ENCODE assay signal across 7 cellular contexts in genomic region chr12:108771835-108772234, GRCh38. TPM values are rescaled to one million over a fixed set of nuclear protein-coding genes. Genes with fewer than 3 reads are reported as not detected.
A peak's percentile ranks its signal among the peaks of the same experiment; 100 is the strongest.
DNase-seq lines count a peak whose midpoint lies in the region; FAIRE-seq and TF ChIP-seq lines count a peak whose summit lies in the region.
"Not testable (repeated sequence)": the region's sequence is repeated elsewhere in the genome, so short reads cannot be mapped to it uniquely, and the experiment has no call there.

No MANE protein-coding gene starts in this region.

- TF ChIP-seq RAD21 in H1 (IDR thresholded peaks at IDR 0.05 in 1 of 2, conservative IDR thresholded peaks at IDR 0.05 in 1 of 2; ENCODE audit: low read depth in 2 of 2, low read length in 2 of 2) = not testable (repeated sequence)

- H4K20me1 ChIP-seq in DOHH2 (ENCODE audit: control insufficient read depth, insufficient read depth, low read depth, low read length); H1 (replicated peaks in 1 of 2; ENCODE audit: control insufficient read depth in 1 of 2, insufficient read depth in 2 of 2, low read length in 2 of 2): not testable (repeated sequence)

- H3K23ac ChIP-seq in H1 (ENCODE audit: insufficient read length) = not testable (repeated sequence)

- H3K9me2 ChIP-seq in DOHH2 (replicated peaks; ENCODE audit: control insufficient read depth, low read length) = not testable (repeated sequence)

- H3K27me3 Mint-ChIP-seq in stimulated activated naive CD8-positive, alpha-beta T cell treated with anti-CD3 and anti-CD28 coated beads, Interleukin-15, Interleukin-2, amounts not matched to agents 100 ng/mL and 50 ng/mL, for 24 hours = not testable (repeated sequence)

- not testable (repeated sequence) for FAIRE-seq in H1 (lab: Jason Lieb, UNC)

- TF ChIP-seq CTCF in DOHH2 (IDR thresholded peaks at IDR 0.05; ENCODE audit: low read depth, low read length, poor library complexity, severe bottlenecking); RWPE1 (conservative IDR thresholded peaks at IDR 0.05; ENCODE audit: low read depth); H1 (IDR thresholded peaks at IDR 0.05; ENCODE audit: control extremely low read depth in 1 of 3, insufficient read depth in 1 of 3, low read depth in 1 of 3, low read length in 3 of 3); left ventricle myocardium inferior (IDR thresholded peaks at IDR 0.05; ENCODE audit: borderline replicate concordance): not testable (repeated sequence)

- H3K4me1 ChIP-seq in DOHH2 (ENCODE audit: control insufficient read depth, low read length) = peaks cover 19% of the 10 kb centered on the region
- peaks cover 0 to 15% (median 2%) of the 10 kb centered on the region in 4 experiments; a peak in 3 of 7 replicates for H3K4me1 ChIP-seq in H1 (replicated peaks in 1 of 4; ENCODE audit: control insufficient read depth in 3 of 4, insufficient read depth in 4 of 4, low read length in 3 of 4)
- peaks cover 57% of the 10 kb centered on the region for H3K4me1 ChIP-seq in left ventricle myocardium inferior
- peaks cover 53% of the 10 kb centered on the region for H3K4me1 ChIP-seq in muscle layer of colon (ENCODE audit: insufficient read depth, low read length)
- peaks cover 26% of the 10 kb centered on the region for H3K4me1 ChIP-seq in rectal smooth muscle tissue (ENCODE audit: control insufficient read depth, insufficient read depth, low read length)

- not testable (repeated sequence) for H2BK12ac ChIP-seq in H1 (ENCODE audit: low read depth, low read length)

- not testable (repeated sequence) for H3K9ac ChIP-seq in H1 (replicated peaks in 1 of 4; ENCODE audit: extremely low read depth in 1 of 4, low read depth in 3 of 4, low read length in 3 of 4); muscle layer of colon (ENCODE audit: low read length); rectal smooth muscle tissue (ENCODE audit: low read length)

- H2BK120ac ChIP-seq in H1 (replicated peaks; ENCODE audit: low read depth, low read length) = not testable (repeated sequence)

- not testable (repeated sequence) for H2AK5ac ChIP-seq in H1 (ENCODE audit: low read depth, low read length)

- H2AFZ ChIP-seq in H1 (ENCODE audit: low read length) = not testable (repeated sequence)

- H2BK15ac ChIP-seq in H1 (ENCODE audit: low read length) = not testable (repeated sequence)

- WGBS in H1 (ENCODE audit: extremely low coverage in 1 of 2, insufficient coverage in 1 of 2, insufficient read length in 1 of 2, insufficient replicate concordance in 2 of 2, low coverage in 1 of 2, low lambda C conversion rate in 2 of 2, missing lambda C conversion rate in 1 of 2), 2 experiments = 99% methylated on average over 9 of the region's 9 CpGs; no CpG with 5 or more reads in 1 of the 2 experiments

- not testable (repeated sequence) for H4K8ac ChIP-seq in H1 (ENCODE audit: extremely low read depth, insufficient read depth, low read length)

- CTCF ChIA-PET in RWPE1 (lab: Yijun Ruan, JAX) = not testable (repeated sequence)
- CTCF ChIA-PET in H1 (lab: Charles Lee; ENCODE audit: partially characterized antibody) = interaction anchor here (0.6 to 6.1 kb wide), 10 partner anchors 13 to 183 kb away, joined by 3 to 52 read pairs (median 3); no protein-coding TSS in a partner anchor

- not testable (repeated sequence) for H3K4me3 Mint-ChIP-seq in stimulated activated naive CD8-positive, alpha-beta T cell treated with anti-CD3 and anti-CD28 coated beads, Interleukin-15, Interleukin-2, amounts not matched to agents 100 ng/mL and 50 ng/mL, for 24 hours

- not testable (repeated sequence) for H3K36me3 ChIP-seq in DOHH2 (ENCODE audit: control insufficient read depth, low read length); H1 (ENCODE audit: control insufficient read depth in 2 of 4, insufficient read depth in 4 of 4, low read length in 3 of 4); left ventricle myocardium inferior; muscle layer of colon (ENCODE audit: insufficient read depth, low read length); rectal smooth muscle tissue (ENCODE audit: control insufficient read depth, insufficient read depth, low read length)

- H3K9me3 Mint-ChIP-seq in stimulated activated naive CD8-positive, alpha-beta T cell treated with anti-CD3 and anti-CD28 coated beads, Interleukin-15, Interleukin-2, amounts not matched to agents 100 ng/mL and 50 ng/mL, for 24 hours = not testable (repeated sequence)

- not testable (repeated sequence) for H3K4me1 Mint-ChIP-seq in stimulated activated naive CD8-positive, alpha-beta T cell treated with anti-CD3 and anti-CD28 coated beads, Interleukin-15, Interleukin-2, amounts not matched to agents 100 ng/mL and 50 ng/mL, for 24 hours (ENCODE audit: low read depth)

- not testable (repeated sequence) for H3K14ac ChIP-seq in H1 (ENCODE audit: insufficient read length)

- H3K27ac ChIP-seq in DOHH2 (ENCODE audit: low read depth, low read length) = not testable (repeated sequence)
- H3K27ac ChIP-seq in RWPE1 (peak overlapping the region; percentile 91), H1 (ENCODE audit: low read depth, low read length) (0 out of 2 replicates have a peak overlapping the region, but pooled peaks have one; percentile 7), left ventricle myocardium inferior (replicated peaks) (peak overlapping the region; percentile 81), muscle layer of colon (ENCODE audit: low read depth, low read length) (peak overlapping the region; percentile 86), rectal smooth muscle tissue (ENCODE audit: low read depth, low read length) (peak overlapping the region; percentile 96)

- DNase-seq in RWPE1 (ENCODE audit: low spot score); H1 (ENCODE audit: low read depth in 1 of 2, low spot score in 2 of 2); left ventricle myocardium inferior: not testable (repeated sequence)

- not testable (repeated sequence) for H3K9me3 ChIP-seq in DOHH2 (ENCODE audit: control insufficient read depth, insufficient read depth, low read length); H1 (ENCODE audit: insufficient read depth in 2 of 2, low read depth in 1 of 2, low read length in 1 of 2); left ventricle myocardium inferior (replicated peaks); muscle layer of colon (ENCODE audit: low read length)

- H3K4me2 ChIP-seq in DOHH2 (ENCODE audit: low read length) = peak overlapping the region; percentile 13; the same call in 1 of the 2 replicates
- not testable (repeated sequence) for H3K4me2 ChIP-seq in H1 (ENCODE audit: insufficient read depth in 1 of 2, low read depth in 2 of 2, low read length in 2 of 2)

- POLR2A ChIA-PET in RWPE1 (lab: Yijun Ruan, JAX; ENCODE audit: low non-redundant PET); H1 (lab: Charles Lee; ENCODE audit: partially characterized antibody): not testable (repeated sequence)

- not testable (repeated sequence) for H3K23me2 ChIP-seq in H1 (ENCODE audit: low read depth, low read length)

- not testable (repeated sequence) for H3K56ac ChIP-seq in H1 (replicated peaks; ENCODE audit: insufficient read length, low read depth, low read length)

- not testable (repeated sequence) for H3F3A ChIP-seq in DOHH2 (ENCODE audit: control insufficient read depth, insufficient read depth)

- H3K27ac Mint-ChIP-seq in stimulated activated naive CD8-positive, alpha-beta T cell treated with anti-CD3 and anti-CD28 coated beads, Interleukin-15, Interleukin-2, amounts not matched to agents 100 ng/mL and 50 ng/mL, for 24 hours = peak overlapping the region; percentile 19

- not testable (repeated sequence) for H4K5ac ChIP-seq in H1 (ENCODE audit: insufficient read length, low read depth, low read length)

- TF ChIP-seq EP300 in H1 (IDR thresholded peaks at IDR 0.05; ENCODE audit: borderline replicate concordance in 1 of 2, low read depth in 2 of 2, low read length in 2 of 2) = not testable (repeated sequence)

- not testable (repeated sequence) for H3K79me1 ChIP-seq in H1 (ENCODE audit: low read depth, low read length)

- not testable (repeated sequence) for TF ChIP-seq POLR2A in H1 (IDR thresholded peaks at IDR 0.05; ENCODE audit: control extremely low read depth in 1 of 2, low read depth in 2 of 2, low read length in 2 of 2)

- not testable (repeated sequence) for H2BK20ac ChIP-seq in H1 (ENCODE audit: low read length)

- not testable (repeated sequence) for H3K4ac ChIP-seq in H1 (replicated peaks; ENCODE audit: insufficient read length, low read depth, low read length)

- peaks cover 27% of the 10 kb centered on the region for H3K27me3 ChIP-seq in DOHH2 (ENCODE audit: control insufficient read depth, low read length)
- not testable (repeated sequence) for H3K27me3 ChIP-seq in H1 (replicated peaks in 1 of 4; ENCODE audit: control insufficient read depth in 3 of 4, extremely low read depth in 1 of 4, insufficient read depth in 3 of 4, low read length in 3 of 4); left ventricle myocardium inferior (ENCODE audit: low read depth); muscle layer of colon (ENCODE audit: control insufficient read depth in 1 of 2, insufficient read depth in 2 of 2, low read length in 2 of 2); rectal smooth muscle tissue (ENCODE audit: control insufficient read depth, insufficient read depth, low read length)

- H3K79me2 ChIP-seq in DOHH2 (ENCODE audit: control insufficient read depth, low read length); H1 (ENCODE audit: control insufficient read depth in 1 of 2, insufficient read depth in 2 of 2, low read length in 2 of 2): not testable (repeated sequence)

- H3K18ac ChIP-seq in H1 (ENCODE audit: extremely low read depth, low read length) = not testable (repeated sequence)

- not testable (repeated sequence) for H3K4me3 ChIP-seq in DOHH2 (ENCODE audit: low read length); H1 (ENCODE audit: extremely low read depth in 1 of 4, insufficient read depth in 2 of 4, low read depth in 3 of 4, low read length in 4 of 4); left ventricle myocardium inferior; muscle layer of colon (ENCODE audit: low read depth in 1 of 2, low read length in 2 of 2); rectal smooth muscle tissue (ENCODE audit: low read length)

- intact Hi-C loops in left ventricle myocardium inferior (cut with micrococcal nuclease) = not testable (repeated sequence)

- not testable (repeated sequence) for H4K91ac ChIP-seq in H1 (replicated peaks; ENCODE audit: insufficient read length, low read length)

- H2BK5ac ChIP-seq in H1 (ENCODE audit: low read depth, low read length) = not testable (repeated sequence)

- not testable (repeated sequence) for H3K36me3 Mint-ChIP-seq in stimulated activated naive CD8-positive, alpha-beta T cell treated with anti-CD3 and anti-CD28 coated beads, Interleukin-15, Interleukin-2, amounts not matched to agents 100 ng/mL and 50 ng/mL, for 24 hours (ENCODE audit: low read depth)

RNA-seq across cellular contexts. Expression of gene CORO1C, which starts 40.5 kb away (rescaled TPM):
- 120 and 130 TPM in 2 replicates for total RNA-seq in H1 (2021; fragmentation: NEBNext Ultra II Directional; extraction: Animal tissue kit (Norgen Biotek cat#: 25700))
- polyA plus RNA-seq in H1 (2011; rRNA removed) = 71.7 and 72.7 TPM in 2 replicates
- polyA plus RNA-seq in H1 (2011; cell fraction: cytosol; rRNA removed) = 77.4 TPM
- 64.4 TPM for polyA plus RNA-seq in H1 (2011; cell fraction: nucleus; rRNA removed)
- polyA plus RNA-seq in H1 (2012, experiment 1 of 2) = 74.9 to 102 TPM (median 86.3 TPM) in 4 replicates
- polyA plus RNA-seq in H1 (2012, experiment 2 of 2) = 7.2 TPM
- polyA plus RNA-seq in H1 (2013, experiment 1 of 2) = 67.3 TPM
- polyA plus RNA-seq in H1 (2013, experiment 2 of 2) = 69.1 TPM
- 378 and 431 TPM in 2 replicates for polyA minus RNA-seq in H1 (2011; rRNA and poly(A)+ RNA removed)
- polyA minus RNA-seq in H1 (2011; cell fraction: cytosol; rRNA and poly(A)+ RNA removed) = 104 TPM
- 107 TPM for polyA minus RNA-seq in H1 (2011; cell fraction: nucleus; rRNA and poly(A)+ RNA removed)
- 59.6 TPM for total RNA-seq in left ventricle myocardium inferior
